In the genomic region with DNA sequence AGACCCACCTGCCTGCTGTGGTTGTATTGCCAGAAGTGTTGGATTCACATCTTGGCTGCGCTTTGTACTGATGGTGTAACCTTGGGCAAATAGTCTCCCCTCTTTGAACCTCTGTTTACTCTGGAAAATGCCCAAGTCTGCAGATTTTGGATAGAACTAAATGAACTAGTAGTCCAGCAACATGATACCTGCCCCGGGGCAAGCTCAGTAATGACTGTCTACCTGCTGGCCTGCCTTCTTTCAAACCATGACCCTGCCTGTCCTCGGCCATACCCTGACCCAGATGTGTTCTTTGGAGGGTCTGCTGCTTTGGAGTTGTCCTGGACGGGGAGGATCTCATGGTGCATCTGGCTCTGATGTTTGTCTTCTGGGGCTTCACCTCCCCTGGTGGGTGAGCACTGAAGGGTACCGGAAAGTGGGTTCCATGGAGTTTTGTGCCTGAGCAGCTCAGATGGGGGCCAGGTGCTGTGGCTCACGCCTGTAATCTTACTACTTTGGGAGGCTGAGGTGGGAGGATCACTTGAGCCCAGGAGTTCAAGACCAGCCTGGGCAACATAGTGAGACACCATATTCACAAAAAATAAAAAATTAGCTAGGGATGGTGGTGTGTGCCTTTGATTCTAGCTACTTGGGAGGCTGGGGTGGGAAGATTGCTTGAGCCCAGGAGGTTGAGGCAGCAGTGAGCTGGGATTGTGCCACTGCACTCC, we compare ENCODE assay signal across 1 cellular context.
TF ChIP-seq lines count a peak whose summit lies in the region.

No MANE protein-coding gene starts in this region.

TF ChIP-seq in H1, 55 proteins besides CTCF, POLR2A, EP300 and RAD21:
- TF ChIP-seq BACH1 (IDR thresholded peaks at IDR 0.05; ENCODE audit: low read length), result no peak
- TF ChIP-seq SIN3A (conservative IDR thresholded peaks at IDR 0.05 in 1 of 2, IDR thresholded peaks at IDR 0.05 in 1 of 2; ENCODE audit: low read depth in 1 of 2, low read length in 2 of 2), result no peak
- no peak for TF ChIP-seq POU5F1 (IDR thresholded peaks at IDR 0.05; ENCODE audit: low read depth, low read length)
TF ChIP-seq in H1: peak in this region for 0.
